In genomic region chr9:16257604-16258003, GRCh38 we compare ENCODE assay signal across 11 cellular contexts.
A peak's percentile ranks its signal among the peaks of the same experiment; 100 is the strongest.
DNase-seq lines count a peak whose midpoint lies in the region; ATAC-seq, FAIRE-seq and TF ChIP-seq lines count a peak whose summit lies in the region.
"Had no signal": no experiment of that assay in that cellular context is flagged by ENCODE, and none has a peak within 500 bp of the region (broad histone marks: within the 10 kb centered on the region; RNA-seq: fewer than 3 reads in every experiment).

No MANE protein-coding gene starts in this region.

- H3K27me3 ChIP-seq in bronchial epithelial cell (ENCODE audit: control insufficient read depth, insufficient read depth, low read length): peaks cover 4% of the 10 kb centered on the region
- H3K27me3 ChIP-seq in lower lobe of right lung (ENCODE audit: low read depth): no peaks in the 10 kb centered on the region

- H3K4me1 ChIP-seq in lower lobe of right lung: no peaks in the 10 kb centered on the region
- H3K4me1 ChIP-seq: spleen had no signal

- H3K36me3 Mint-ChIP-seq in activated naive CD4-positive, alpha-beta T cell treated with anti-CD3 and anti-CD28 coated beads, Interleukin-2, amount 50 U/mL, for 72 hours: no peaks in the 10 kb centered on the region
- no peaks in the 10 kb centered on the region for H3K36me3 Mint-ChIP-seq in activated naive CD8-positive, alpha-beta T cell treated with anti-CD3 and anti-CD28 coated beads for 36 hours

- H3K4me3 ChIP-seq in AG10803 (ENCODE audit: low read length): no peak overlapping the region
- H3K4me3 ChIP-seq in bronchial epithelial cell (ENCODE audit: low read depth, low read length): no peak overlapping the region
- H3K4me3 ChIP-seq in lower lobe of right lung: no peak overlapping the region
- H3K4me3 ChIP-seq: SK-N-MC, spleen had no signal

- no peak for FAIRE-seq in bronchial epithelial cell (lab: Jason Lieb, UNC)

- no peak overlapping the region for H3K27ac ChIP-seq in lower lobe of right lung
- H3K27ac ChIP-seq: SK-N-MC, spleen had no signal

- intact Hi-C loops in lower lobe of right lung (cut with DNase I): no loop called here

- ATAC-seq in lower lobe of right lung: no peak
- ATAC-seq in activated naive CD4-positive, alpha-beta T cell treated with anti-CD3 and anti-CD28 coated beads, Interleukin-2, amount 50 U/mL, for 72 hours: no peak

- no peak for DNase-seq in AG10803 (ENCODE audit: low read depth)
- peak; percentile 8 for DNase-seq in bronchial epithelial cell (ENCODE audit: low read depth)
- DNase-seq in lower lobe of right lung: no peak
- DNase-seq in midbrain (lab: John Stamatoyannopoulos, UW): no peak
- DNase-seq in activated naive CD4-positive, alpha-beta T cell treated with anti-CD3 and anti-CD28 coated beads, Interleukin-2, amount 50 U/mL, for 72 hours (ENCODE audit: low spot score in 2 of 2): no peak
- DNase-seq in activated naive CD8-positive, alpha-beta T cell treated with anti-CD3 and anti-CD28 coated beads for 36 hours: no peak
- no peak for DNase-seq in HPDE6-E6E7 (ENCODE audit: extremely low spot score)
- DNase-seq: NCI-H1092 treated with DMSO at 0.1 percent for 48 hours, spleen had no signal

- H3K4me3 Mint-ChIP-seq in activated naive CD8-positive, alpha-beta T cell treated with anti-CD3 and anti-CD28 coated beads for 36 hours: no peak overlapping the region

- no peaks in the 10 kb centered on the region for H3K9me3 ChIP-seq in lower lobe of right lung
- H3K9me3 ChIP-seq: spleen had no signal

- H3K4me1 Mint-ChIP-seq in activated naive CD8-positive, alpha-beta T cell treated with anti-CD3 and anti-CD28 coated beads for 36 hours: peaks cover 7% of the 10 kb centered on the region

- H3K27ac Mint-ChIP-seq in activated naive CD4-positive, alpha-beta T cell treated with anti-CD3 and anti-CD28 coated beads, Interleukin-2, amount 50 U/mL, for 72 hours: no peak overlapping the region
- no peak overlapping the region for H3K27ac Mint-ChIP-seq in activated naive CD8-positive, alpha-beta T cell treated with anti-CD3 and anti-CD28 coated beads for 36 hours

- peaks cover 0 to 5% of the 10 kb centered on the region in 2 donors for H3K9me3 Mint-ChIP-seq in activated naive CD4-positive, alpha-beta T cell treated with anti-CD3 and anti-CD28 coated beads, Interleukin-2, amount 50 U/mL, for 72 hours
- no peaks in the 10 kb centered on the region for H3K9me3 Mint-ChIP-seq in activated naive CD8-positive, alpha-beta T cell treated with anti-CD3 and anti-CD28 coated beads for 36 hours

- TF ChIP-seq CTCF in AG10803 (conservative IDR thresholded peaks at IDR 0.05; ENCODE audit: low read length): peak; percentile 70
- peak; percentile 36; the same call in 1 of the 2 replicates for TF ChIP-seq CTCF in LNCAP (IDR thresholded peaks at IDR 0.05)
- peak; percentile 65 for TF ChIP-seq CTCF in bronchial epithelial cell (IDR thresholded peaks at IDR 0.05; ENCODE audit: insufficient read depth, low read length, severe bottlenecking)
- TF ChIP-seq CTCF in lower lobe of right lung (IDR thresholded peaks at IDR 0.05): peak; percentile 46

- H3K36me3 ChIP-seq in bronchial epithelial cell (ENCODE audit: control insufficient read depth, insufficient read depth, low read length) (no peaks in the 10 kb centered on the region), lower lobe of right lung (no peaks in the 10 kb centered on the region)
- H3K36me3 ChIP-seq: spleen had no signal

- H3K27me3 Mint-ChIP-seq in activated naive CD8-positive, alpha-beta T cell treated with anti-CD3 and anti-CD28 coated beads for 36 hours: peaks cover 3% of the 10 kb centered on the region
